In genomic region chr4:15920723-15921591, GRCh38 we compare ENCODE assay signal across 1 cellular context.
TF ChIP-seq lines count a peak whose summit lies in the region.

No MANE protein-coding gene starts in this region.

TF ChIP-seq in HEK293, 187 proteins besides CTCF, POLR2A, EP300 and RAD21 (continued from another document):
- TF ChIP-seq, protein P1, sequence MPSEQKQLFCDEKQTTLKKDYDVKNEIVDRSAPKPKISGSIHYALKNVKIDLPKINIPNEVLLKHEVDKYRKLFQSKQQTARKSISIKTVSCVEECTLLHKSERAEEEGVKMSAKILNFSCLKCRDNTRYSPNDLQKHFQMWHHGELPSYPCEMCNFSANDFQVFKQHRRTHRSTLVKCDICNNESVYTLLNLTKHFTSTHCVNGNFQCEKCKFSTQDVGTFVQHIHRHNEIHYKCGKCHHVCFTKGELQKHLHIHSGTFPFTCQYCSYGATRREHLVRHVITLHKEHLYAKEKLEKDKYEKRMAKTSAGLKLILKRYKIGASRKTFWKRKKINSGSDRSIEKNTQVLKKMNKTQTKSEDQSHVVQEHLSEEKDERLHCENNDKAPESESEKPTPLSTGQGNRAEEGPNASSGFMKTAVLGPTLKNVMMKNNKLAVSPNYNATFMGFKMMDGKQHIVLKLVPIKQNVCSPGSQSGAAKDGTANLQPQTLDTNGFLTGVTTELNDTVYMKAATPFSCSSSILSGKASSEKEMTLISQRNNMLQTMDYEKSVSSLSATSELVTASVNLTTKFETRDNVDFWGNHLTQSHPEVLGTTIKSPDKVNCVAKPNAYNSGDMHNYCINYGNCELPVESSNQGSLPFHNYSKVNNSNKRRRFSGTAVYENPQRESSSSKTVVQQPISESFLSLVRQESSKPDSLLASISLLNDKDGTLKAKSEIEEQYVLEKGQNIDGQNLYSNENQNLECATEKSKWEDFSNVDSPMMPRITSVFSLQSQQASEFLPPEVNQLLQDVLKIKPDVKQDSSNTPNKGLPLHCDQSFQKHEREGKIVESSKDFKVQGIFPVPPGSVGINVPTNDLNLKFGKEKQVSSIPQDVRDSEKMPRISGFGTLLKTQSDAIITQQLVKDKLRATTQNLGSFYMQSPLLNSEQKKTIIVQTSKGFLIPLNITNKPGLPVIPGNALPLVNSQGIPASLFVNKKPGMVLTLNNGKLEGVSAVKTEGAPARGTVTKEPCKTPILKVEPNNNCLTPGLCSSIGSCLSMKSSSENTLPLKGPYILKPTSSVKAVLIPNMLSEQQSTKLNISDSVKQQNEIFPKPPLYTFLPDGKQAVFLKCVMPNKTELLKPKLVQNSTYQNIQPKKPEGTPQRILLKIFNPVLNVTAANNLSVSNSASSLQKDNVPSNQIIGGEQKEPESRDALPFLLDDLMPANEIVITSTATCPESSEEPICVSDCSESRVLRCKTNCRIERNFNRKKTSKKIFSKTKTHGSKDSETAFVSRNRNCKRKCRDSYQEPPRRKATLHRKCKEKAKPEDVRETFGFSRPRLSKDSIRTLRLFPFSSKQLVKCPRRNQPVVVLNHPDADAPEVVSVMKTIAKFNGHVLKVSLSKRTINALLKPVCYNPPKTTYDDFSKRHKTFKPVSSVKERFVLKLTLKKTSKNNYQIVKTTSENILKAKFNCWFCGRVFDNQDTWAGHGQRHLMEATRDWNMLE (tag by site-specific recombination; conservative IDR thresholded peaks at IDR 0.05; ENCODE audit: low read depth), result no peak
- no peak for TF ChIP-seq ZNF366 (tag by site-specific recombination; conservative IDR thresholded peaks at IDR 0.05)
- no peak for TF ChIP-seq ZNF394 (tag by site-specific recombination; IDR thresholded peaks at IDR 0.05; ENCODE audit: borderline replicate concordance)
- no peak for TF ChIP-seq ZNF426 (tag by site-specific recombination; IDR thresholded peaks at IDR 0.05)
- TF ChIP-seq SCRT2 (tag by site-specific recombination; IDR thresholded peaks at IDR 0.05), result no peak
- TF ChIP-seq ZNF677 (tag by site-specific recombination; IDR thresholded peaks at IDR 0.05), result no peak
- no peak for TF ChIP-seq KLF1 (tag by site-specific recombination; IDR thresholded peaks at IDR 0.05)
- 0 out of 2 replicates have a peak, but pooled peaks have one; percentile 51 for TF ChIP-seq ZNF629 (tag by site-specific recombination; IDR thresholded peaks at IDR 0.05)
- TF ChIP-seq ZNF184 (tag by site-specific recombination; IDR thresholded peaks at IDR 0.05), result 0 out of 2 replicates have a peak, but pooled peaks have one; percentile 25
- TF ChIP-seq ZNF214 (tag by site-specific recombination; IDR thresholded peaks at IDR 0.05; ENCODE audit: borderline replicate concordance), result no peak
- TF ChIP-seq ZBTB17 (tag by site-specific recombination; IDR thresholded peaks at IDR 0.05), result 0 out of 2 replicates have a peak, but pooled peaks have one; percentile 27
- TF ChIP-seq ZNF155 (tag by site-specific recombination; IDR thresholded peaks at IDR 0.05), result no peak
- TF ChIP-seq ZNF510 (tag by site-specific recombination; IDR thresholded peaks at IDR 0.05; ENCODE audit: insufficient replicate concordance), result no peak
- no peak for TF ChIP-seq HOXD13 (CRISPR knock-in tag; IDR thresholded peaks at IDR 0.05; ENCODE audit: borderline replicate concordance)
- no peak for TF ChIP-seq KLF7 (tag by site-specific recombination; IDR thresholded peaks at IDR 0.05; ENCODE audit: borderline replicate concordance)
- TF ChIP-seq ZNF701 (tag by site-specific recombination; IDR thresholded peaks at IDR 0.05), result no peak
- TF ChIP-seq ZNF621 (tag by site-specific recombination; IDR thresholded peaks at IDR 0.05), result no peak
- TF ChIP-seq ZNF10 (tag by site-specific recombination; IDR thresholded peaks at IDR 0.05), result 0 out of 2 replicates have a peak, but pooled peaks have one; percentile 26
- no peak for TF ChIP-seq ZNF274 (IDR thresholded peaks at IDR 0.05; ENCODE audit: low read length)
- TF ChIP-seq ZNF274 (tag by site-specific recombination; IDR thresholded peaks at IDR 0.05; ENCODE audit: borderline replicate concordance), result no peak
